ENCODE assay signal across 9 cellular contexts in the genomic region with DNA sequence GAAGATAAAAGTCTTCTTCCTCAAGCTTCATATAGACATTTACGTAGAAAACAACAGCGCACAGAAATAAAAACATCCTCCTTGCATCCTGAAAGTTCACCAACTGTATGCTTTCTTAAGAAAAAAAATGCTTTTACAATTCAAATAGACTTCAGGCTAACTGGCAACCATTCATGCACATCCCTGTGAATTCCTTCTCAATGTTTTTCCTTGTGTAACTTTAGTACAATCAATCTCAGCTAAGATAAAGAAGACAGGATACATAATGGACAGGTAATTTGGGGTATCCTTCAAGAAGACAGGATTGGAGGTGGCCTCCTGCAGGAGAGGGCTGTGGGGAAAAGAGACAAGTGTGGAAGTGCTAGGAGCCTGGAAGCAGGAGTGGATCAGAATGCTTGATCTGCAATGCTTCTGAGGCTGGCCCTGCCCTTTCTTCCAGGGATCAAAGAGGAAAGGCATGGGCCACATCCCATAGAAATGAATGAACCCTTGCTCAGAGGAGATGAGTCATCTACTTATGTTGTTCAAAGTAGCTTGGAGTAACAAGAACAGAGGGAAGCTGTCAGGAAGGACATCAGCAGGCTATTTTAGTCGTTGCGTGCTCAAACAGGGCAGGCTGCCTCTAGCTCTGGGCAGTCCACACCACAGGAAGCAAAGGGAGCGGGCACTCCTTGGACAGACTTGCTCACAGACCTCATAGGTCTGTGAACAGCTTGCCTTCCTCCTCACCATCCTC.
DNase-seq lines count a peak whose midpoint lies in the region; ATAC-seq, FAIRE-seq and TF ChIP-seq lines count a peak whose summit lies in the region.
"Had no signal": no experiment of that assay in that cellular context is flagged by ENCODE, and none has a peak within 500 bp of the region (broad histone marks: within the 10 kb centered on the region; RNA-seq: fewer than 3 reads in every experiment).

No MANE protein-coding gene starts in this region.

- H3K27ac ChIP-seq in GM23248 (peak overlapping the region; percentile 91), SK-N-SH (ENCODE audit: low read depth in 2 of 2, low read length in 1 of 2) (peak overlapping the region; percentile 55 to 74), cardiac muscle cell (peak overlapping the region; percentile 28)
- H3K27ac ChIP-seq: WERI-Rb-1 had no signal

- POLR2A ChIA-PET in SK-N-SH (lab: Yijun Ruan, JAX): no interaction called here

- H3K27me3 ChIP-seq in GM23248 (replicated peaks; ENCODE audit: insufficient read depth) (no peaks in the 10 kb centered on the region), SK-N-SH (ENCODE audit: insufficient read depth) (no peaks in the 10 kb centered on the region), cardiac muscle cell (no peaks in the 10 kb centered on the region)

- DNase-seq in GM23248 (peak; percentile 93), SK-N-SH (no peak), cardiac muscle cell (ENCODE audit: low read depth in 1 of 2, low spot score in 1 of 2) (peak; percentile 45 to 88), renal cortical epithelial cell (ENCODE audit: low read depth) (peak; percentile 99), NCI-H526 treated with DMSO at 0.1 percent for 48 hours (lab: John Stamatoyannopoulos, UW) (no peak), GM19239 (ENCODE audit: insufficient read length, low spot score) (no peak)
- no peak for DNase-seq in central memory CD4-positive, alpha-beta T cell
- DNase-seq: WERI-Rb-1 had no signal

- peak overlapping the region; percentile 80 for H3K4me2 ChIP-seq in GM23248 (ENCODE audit: unreplicated experiment)
- H3K4me2 ChIP-seq in SK-N-SH: peak overlapping the region; percentile 67

- ATAC-seq in HG03025 (IDR thresholded peaks at IDR 0.05; ENCODE audit: low FRiP score, unreplicated experiment): no peak

- H3K4me1 ChIP-seq in GM23248 (ENCODE audit: insufficient read depth) (peaks cover 30% of the 10 kb centered on the region), SK-N-SH (ENCODE audit: control insufficient read depth in 1 of 2, insufficient read depth in 2 of 2, low read depth in 1 of 2, low read length in 1 of 2) (peaks cover 2 to 19% of the 10 kb centered on the region in 2 experiments), cardiac muscle cell (ENCODE audit: low read depth) (peaks cover 18% of the 10 kb centered on the region)

- 40 to 41% methylated on average over 5 of the region's 5 CpGs for WGBS in GM23248 (ENCODE audit: low coverage in 1 of 2, low lambda C conversion rate in 2 of 2, missing lambda C conversion rate in 2 of 2), 2 experiments
- WGBS in SK-N-SH (ENCODE audit: low lambda C conversion rate): 49% methylated on average over 5 of the region's 5 CpGs

- in situ Hi-C loops in GM23248 (cut with MboI): no loop called here

- no peaks in the 10 kb centered on the region for H4K20me1 ChIP-seq in GM23248 (ENCODE audit: insufficient read depth)
- no peaks in the 10 kb centered on the region for H4K20me1 ChIP-seq in SK-N-SH (ENCODE audit: insufficient read depth)

- H3K36me3 ChIP-seq in GM23248 (ENCODE audit: low read depth) (no peaks in the 10 kb centered on the region), SK-N-SH (replicated peaks in 1 of 2; ENCODE audit: control insufficient read depth in 1 of 2, insufficient read depth in 2 of 2, low read length in 1 of 2) (no peaks in the 10 kb centered on the region), cardiac muscle cell (no peaks in the 10 kb centered on the region)
- H3K36me3 ChIP-seq: WERI-Rb-1 had no signal

- TF ChIP-seq CTCF in SK-N-SH (IDR thresholded peaks at IDR 0.05): no peak
- TF ChIP-seq CTCF in cardiac muscle cell (IDR thresholded peaks at IDR 0.05; ENCODE audit: low read depth, low read length): no peak

- no peaks in the 10 kb centered on the region for H3K9me3 ChIP-seq in GM23248 (ENCODE audit: low read depth)
- no peaks in the 10 kb centered on the region for H3K9me3 ChIP-seq in SK-N-SH
- H3K9me3 ChIP-seq in cardiac muscle cell (ENCODE audit: low read depth): no peaks in the 10 kb centered on the region

- H3K9ac ChIP-seq in GM23248: peak overlapping the region; percentile 67
- peak overlapping the region; percentile 10; the same call in 1 of the 2 replicates for H3K9ac ChIP-seq in SK-N-SH

- H3K4me3 ChIP-seq in GM23248: peak overlapping the region; percentile 56
- no peak overlapping the region for H3K4me3 ChIP-seq in SK-N-SH (ENCODE audit: low read depth in 2 of 2, low read length in 1 of 2)
- no peak overlapping the region for H3K4me3 ChIP-seq in cardiac muscle cell

- H3K9me2 ChIP-seq in GM23248 (ENCODE audit: insufficient read depth): no peaks in the 10 kb centered on the region
- no peaks in the 10 kb centered on the region for H3K9me2 ChIP-seq in SK-N-SH

- no peak for FAIRE-seq in GM19239 (lab: Jason Lieb, UNC)

- peaks cover 37% of the 10 kb centered on the region for H3F3A ChIP-seq in GM23248 (ENCODE audit: insufficient read depth)
- H3F3A ChIP-seq in SK-N-SH (replicated peaks; ENCODE audit: insufficient read depth): peaks cover 24% of the 10 kb centered on the region

- no peak for TF ChIP-seq RAD21 in SK-N-SH (IDR thresholded peaks at IDR 0.05; ENCODE audit: low read length)

- no peak overlapping the region for H2AFZ ChIP-seq in GM23248
- H2AFZ ChIP-seq in SK-N-SH (ENCODE audit: low read depth): no peak overlapping the region

- TF ChIP-seq EP300 in SK-N-SH (IDR thresholded peaks at IDR 0.05; ENCODE audit: borderline replicate concordance in 1 of 2, low read depth in 1 of 2, low read length in 1 of 2): peak in 1 of 2 experiments; percentile 7; a peak in 1 of 4 replicates

- H3K79me2 ChIP-seq in GM23248 (ENCODE audit: insufficient read depth) (peaks cover 40% of the 10 kb centered on the region), SK-N-SH (ENCODE audit: insufficient read depth) (peaks cover 6% of the 10 kb centered on the region)

- CTCF ChIA-PET in SK-N-SH (lab: Yijun Ruan, JAX): no interaction called here

TF ChIP-seq in SK-N-SH, 30 proteins besides CTCF, POLR2A, EP300 and RAD21 (continues in another document):
- TF ChIP-seq RXRA (IDR thresholded peaks at IDR 0.05; ENCODE audit: borderline replicate concordance, low read depth) (no peak), ELF1 (IDR thresholded peaks at IDR 0.05) (no peak), FOXJ3 (CRISPR knock-in tag; IDR thresholded peaks at IDR 0.05) (no peak), YY1 (IDR thresholded peaks at IDR 0.05; ENCODE audit: low read depth) (no peak), EZH2phosphoT487 (IDR thresholded peaks at IDR 0.05; ENCODE audit: borderline replicate concordance, low read depth) (no peak), MXI1 (IDR thresholded peaks at IDR 0.05; ENCODE audit: low read depth, low read length) (no peak), JUND (IDR thresholded peaks at IDR 0.05) (peak; percentile 82), RCOR1 (IDR thresholded peaks at IDR 0.05; ENCODE audit: low read length) (no peak), RFX5 (IDR thresholded peaks at IDR 0.05; ENCODE audit: low read length) (no peak), FOXM1 (IDR thresholded peaks at IDR 0.05; ENCODE audit: low read depth) (no peak)
- TF ChIP-seq, protein P1, sequence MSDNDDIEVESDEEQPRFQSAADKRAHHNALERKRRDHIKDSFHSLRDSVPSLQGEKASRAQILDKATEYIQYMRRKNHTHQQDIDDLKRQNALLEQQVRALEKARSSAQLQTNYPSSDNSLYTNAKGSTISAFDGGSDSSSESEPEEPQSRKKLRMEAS (IDR thresholded peaks at IDR 0.05; ENCODE audit: low read depth): peak; percentile 54
- TF ChIP-seq, protein P2, sequence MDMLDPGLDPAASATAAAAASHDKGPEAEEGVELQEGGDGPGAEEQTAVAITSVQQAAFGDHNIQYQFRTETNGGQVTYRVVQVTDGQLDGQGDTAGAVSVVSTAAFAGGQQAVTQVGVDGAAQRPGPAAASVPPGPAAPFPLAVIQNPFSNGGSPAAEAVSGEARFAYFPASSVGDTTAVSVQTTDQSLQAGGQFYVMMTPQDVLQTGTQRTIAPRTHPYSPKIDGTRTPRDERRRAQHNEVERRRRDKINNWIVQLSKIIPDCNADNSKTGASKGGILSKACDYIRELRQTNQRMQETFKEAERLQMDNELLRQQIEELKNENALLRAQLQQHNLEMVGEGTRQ (IDR thresholded peaks at IDR 0.05; ENCODE audit: borderline replicate concordance, low read depth, low read length): no peak
- TF ChIP-seq, protein P3, sequence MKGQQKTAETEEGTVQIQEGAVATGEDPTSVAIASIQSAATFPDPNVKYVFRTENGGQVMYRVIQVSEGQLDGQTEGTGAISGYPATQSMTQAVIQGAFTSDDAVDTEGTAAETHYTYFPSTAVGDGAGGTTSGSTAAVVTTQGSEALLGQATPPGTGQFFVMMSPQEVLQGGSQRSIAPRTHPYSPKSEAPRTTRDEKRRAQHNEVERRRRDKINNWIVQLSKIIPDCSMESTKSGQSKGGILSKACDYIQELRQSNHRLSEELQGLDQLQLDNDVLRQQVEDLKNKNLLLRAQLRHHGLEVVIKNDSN (IDR thresholded peaks at IDR 0.05; ENCODE audit: borderline replicate concordance, low read depth): no peak; the same call in 1 of the 2 replicates
- TF ChIP-seq, protein P4, sequence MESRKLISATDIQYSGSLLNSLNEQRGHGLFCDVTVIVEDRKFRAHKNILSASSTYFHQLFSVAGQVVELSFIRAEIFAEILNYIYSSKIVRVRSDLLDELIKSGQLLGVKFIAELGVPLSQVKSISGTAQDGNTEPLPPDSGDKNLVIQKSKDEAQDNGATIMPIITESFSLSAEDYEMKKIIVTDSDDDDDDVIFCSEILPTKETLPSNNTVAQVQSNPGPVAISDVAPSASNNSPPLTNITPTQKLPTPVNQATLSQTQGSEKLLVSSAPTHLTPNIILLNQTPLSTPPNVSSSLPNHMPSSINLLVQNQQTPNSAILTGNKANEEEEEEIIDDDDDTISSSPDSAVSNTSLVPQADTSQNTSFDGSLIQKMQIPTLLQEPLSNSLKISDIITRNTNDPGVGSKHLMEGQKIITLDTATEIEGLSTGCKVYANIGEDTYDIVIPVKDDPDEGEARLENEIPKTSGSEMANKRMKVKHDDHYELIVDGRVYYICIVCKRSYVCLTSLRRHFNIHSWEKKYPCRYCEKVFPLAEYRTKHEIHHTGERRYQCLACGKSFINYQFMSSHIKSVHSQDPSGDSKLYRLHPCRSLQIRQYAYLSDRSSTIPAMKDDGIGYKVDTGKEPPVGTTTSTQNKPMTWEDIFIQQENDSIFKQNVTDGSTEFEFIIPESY (IDR thresholded peaks at IDR 0.05; ENCODE audit: borderline replicate concordance, low read depth): no peak
- TF ChIP-seq, protein P5, sequence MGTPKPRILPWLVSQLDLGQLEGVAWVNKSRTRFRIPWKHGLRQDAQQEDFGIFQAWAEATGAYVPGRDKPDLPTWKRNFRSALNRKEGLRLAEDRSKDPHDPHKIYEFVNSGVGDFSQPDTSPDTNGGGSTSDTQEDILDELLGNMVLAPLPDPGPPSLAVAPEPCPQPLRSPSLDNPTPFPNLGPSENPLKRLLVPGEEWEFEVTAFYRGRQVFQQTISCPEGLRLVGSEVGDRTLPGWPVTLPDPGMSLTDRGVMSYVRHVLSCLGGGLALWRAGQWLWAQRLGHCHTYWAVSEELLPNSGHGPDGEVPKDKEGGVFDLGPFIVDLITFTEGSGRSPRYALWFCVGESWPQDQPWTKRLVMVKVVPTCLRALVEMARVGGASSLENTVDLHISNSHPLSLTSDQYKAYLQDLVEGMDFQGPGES (IDR thresholded peaks at IDR 0.05; ENCODE audit: low read depth, low read length): no peak

Comparison
In these comparisons a context has a peak if more than half of its experiments do, and no peak if none do; other contexts are left out.
1. DNase-seq: peak in GM23248 (single experiment), cardiac muscle cell (2 of 2) and renal cortical epithelial cell (single experiment); none in SK-N-SH (single experiment), central memory CD4-positive, alpha-beta T cell (single experiment), NCI-H526 treated with DMSO at 0.1 percent for 48 hours (single experiment) and GM19239 (single experiment).
2. H3K27ac ChIP-seq: peak in every context shown above with its lines; median percentile 91 in GM23248; 64 in SK-N-SH; 28 in cardiac muscle cell.